Comparison of ENCODE assay signal across 22 cellular contexts in the genomic region with DNA sequence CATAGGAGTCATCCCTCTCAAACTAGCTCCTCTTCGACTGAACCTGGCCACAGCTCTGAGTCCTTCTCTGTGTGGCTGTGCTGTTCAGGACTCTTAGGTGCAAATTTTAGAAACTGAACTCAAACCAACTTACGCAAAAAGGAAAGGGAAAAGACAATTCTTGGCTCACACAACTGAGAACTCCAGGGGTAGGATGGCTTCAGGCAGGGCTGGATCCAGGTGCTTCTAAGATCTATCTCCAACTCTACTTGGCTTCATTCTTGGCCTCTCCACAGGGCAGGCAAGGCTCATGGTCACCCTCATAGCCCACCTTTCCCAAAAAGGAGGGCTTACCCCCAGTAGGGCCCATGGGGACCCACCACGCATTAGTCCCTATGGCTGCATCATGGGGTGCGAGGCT. TPM values are rescaled to one million over a fixed set of nuclear protein-coding genes. Genes with fewer than 3 reads are reported as not detected.
DNase-seq lines count a peak whose midpoint lies in the region; ATAC-seq, FAIRE-seq and TF ChIP-seq lines count a peak whose summit lies in the region.
"Had no signal": no experiment of that assay in that cellular context is flagged by ENCODE, and none has a peak within 500 bp of the region (broad histone marks: within the 10 kb centered on the region; RNA-seq: fewer than 3 reads in every experiment).

No MANE protein-coding gene starts in this region.

- H3K9ac ChIP-seq in HepG2 (ENCODE audit: insufficient read depth, low read depth, low read length) (no peak overlapping the region), stomach smooth muscle (ENCODE audit: low read length in 2 of 2) (no peak overlapping the region)

- POLR2A ChIA-PET in RWPE1 (lab: Yijun Ruan, JAX; ENCODE audit: low non-redundant PET) (no interaction called here), HepG2 (lab: Yijun Ruan, JAX) (interaction anchor here (1.0 to 1.9 kb wide), 3 partner anchors 46 to 244 kb away, joined by 3 to 5 read pairs (median 3); no protein-coding TSS in a partner anchor)

- intact Hi-C loops in body of pancreas (cut with DNase I) (no loop called here), HepG2 (cut with micrococcal nuclease; ENCODE audit: unreplicated experiment) (loop anchor here (5.0 to 10.0 kb wide), 2 partner anchors 152 to 389 kb away; no protein-coding TSS in a partner anchor)

- CTCF ChIA-PET in RWPE1 (lab: Yijun Ruan, JAX) (interaction anchor here (0.6 to 1.9 kb wide), 6 partner anchors 8 to 1253 kb away, joined by 3 to 7 read pairs (median 4); no protein-coding TSS in a partner anchor), HepG2 (lab: Yijun Ruan, JAX; ENCODE audit: low intra/inter-chr PET ratio, low total read pairs) (no interaction called here)

- TF ChIP-seq RAD21 in HepG2 (CRISPR knock-in tag; IDR thresholded peaks at IDR 0.05), result no peak

- H2AFZ ChIP-seq in HepG2 (ENCODE audit: low read length), result no peak overlapping the region

- H4K20me1 ChIP-seq in HepG2 (ENCODE audit: insufficient read depth, low read length), result peaks cover 14% of the 10 kb centered on the region; the same call in 1 of the 2 replicates

- no peak for TF ChIP-seq POLR2A in body of pancreas (IDR thresholded peaks at IDR 0.05)
- no peak for TF ChIP-seq POLR2A in HepG2 (IDR thresholded peaks at IDR 0.05; ENCODE audit: insufficient read depth in 1 of 2, low read depth in 2 of 2, low read length in 2 of 2)

- H3K4me1 ChIP-seq in body of pancreas, result peaks cover 42% of the 10 kb centered on the region
- H3K4me1 ChIP-seq in HepG2 (ENCODE audit: insufficient read depth, low read length), result peaks cover 63% of the 10 kb centered on the region
- H3K4me1 ChIP-seq in stomach smooth muscle (ENCODE audit: control insufficient read depth, insufficient read depth, low read length), result peaks cover 39% of the 10 kb centered on the region

- no peak overlapping the region for H3K4me3 ChIP-seq in body of pancreas
- no peak overlapping the region for H3K4me3 ChIP-seq in HepG2 (replicated peaks in 1 of 3; ENCODE audit: insufficient read depth in 1 of 3, low read depth in 2 of 3, low read length in 3 of 3)
- H3K4me3 ChIP-seq in stomach smooth muscle (ENCODE audit: low read length in 2 of 2), result no peak overlapping the region
- H3K4me3 ChIP-seq: SK-N-MC had no signal

- in situ Hi-C loops in HepG2 (cut with HindIII; ENCODE audit: extremely low pct_ligation_motif_present, low pct_unique_long_range_greater_than_20kb), result loop anchor here (5.0 kb wide), 1 partner anchor 229 kb away; no protein-coding TSS in a partner anchor

- H3K4me2 ChIP-seq in HepG2 (ENCODE audit: low read depth, low read length), result no peak overlapping the region

- H3K27ac ChIP-seq in RWPE1, result peak overlapping the region; percentile 84
- H3K27ac ChIP-seq in body of pancreas, result peak overlapping the region in 3 of 4 donors; percentile 62 to 79 (median 77)
- H3K27ac ChIP-seq in HepG2 (ENCODE audit: extremely low read length, insufficient read depth, low read length), result no peak overlapping the region
- H3K27ac ChIP-seq in stomach smooth muscle (ENCODE audit: low read length), result peak overlapping the region; percentile 41
- H3K27ac ChIP-seq: HL-60, SK-N-MC had no signal

- H3K9me3 ChIP-seq in body of pancreas, result no peaks in the 10 kb centered on the region
- no peaks in the 10 kb centered on the region for H3K9me3 ChIP-seq in HepG2 (ENCODE audit: low read length)
- H3K9me3 ChIP-seq in stomach smooth muscle (ENCODE audit: control insufficient read depth in 2 of 2, low read length in 2 of 2), result no peaks in the 10 kb centered on the region

- FAIRE-seq in HepG2 (lab: Jason Lieb, UNC), result no peak
- FAIRE-seq: GM12891, H1 had no signal

- H3K27me3 ChIP-seq in body of pancreas, result no peaks in the 10 kb centered on the region
- no peaks in the 10 kb centered on the region; a peak in 1 of 5 replicates for H3K27me3 ChIP-seq in HepG2 (ENCODE audit: control insufficient read depth in 1 of 2, insufficient read depth in 2 of 2, low read length in 2 of 2)
- no peaks in the 10 kb centered on the region for H3K27me3 ChIP-seq in stomach smooth muscle (ENCODE audit: control insufficient read depth in 1 of 2, insufficient read depth in 2 of 2, low read length in 2 of 2)

- H3K36me3 ChIP-seq in body of pancreas (replicated peaks in 1 of 2; ENCODE audit: insufficient read depth in 1 of 2, low read depth in 2 of 2) (no peaks in the 10 kb centered on the region), HepG2 (replicated peaks in 1 of 2; ENCODE audit: control insufficient read depth in 1 of 2, insufficient read depth in 2 of 2, low read length in 2 of 2) (no peaks in the 10 kb centered on the region), stomach smooth muscle (ENCODE audit: control insufficient read depth in 2 of 2, insufficient read depth in 2 of 2, low read length in 2 of 2) (peaks cover 0 to 3% of the 10 kb centered on the region in 2 donors)

- ATAC-seq in body of pancreas (no peak), HepG2 (no peak)
- ATAC-seq: Panc1 had no signal

- TF ChIP-seq EP300 in HepG2 (IDR thresholded peaks at IDR 0.05; ENCODE audit: low read depth in 2 of 2, low read length in 2 of 2) (no peak), HepG2 (CRISPR knock-in tag; IDR thresholded peaks at IDR 0.05; ENCODE audit: borderline replicate concordance) (no peak)

- DNase-seq in RWPE1 (ENCODE audit: low spot score) (no peak), body of pancreas (no peak), HepG2 (ENCODE audit: low spot score) (no peak), hypothalamus (lab: John Stamatoyannopoulos, UW) (no peak), DMS 273 (lab: John Stamatoyannopoulos, UW; ENCODE audit: unreplicated experiment) (no peak)
- no peak for DNase-seq in activated T-cell treated with anti-CD3 and anti-CD28 coated beads, Interleukin-2, amount 50 U/mL, for 48 hours
- DNase-seq: CD8-positive, alpha-beta memory T cell; GF-D8; HCEC 1CT; Karpas-422; NCI-H187; NCI-H2081 treated with DMSO at 0.1 percent for 48 hours; NCI-H2171; NCI-H510A; SIG-M5 had no signal

- TF ChIP-seq CTCF in RWPE1 (conservative IDR thresholded peaks at IDR 0.05; ENCODE audit: low read depth) (no peak), body of pancreas (IDR thresholded peaks at IDR 0.05) (no peak), HepG2 (CRISPR knock-in tag; IDR thresholded peaks at IDR 0.05) (no peak)

- no TSS peak for BruUV-seq in HepG2 (replicated peaks; lab: Mats Ljungman, UMichigan)

- WGBS in body of pancreas, 2 donors, result 94 to 100% methylated on average over 4 of the region's 4 CpGs
- WGBS in HepG2 (ENCODE audit: low lambda C conversion rate), result 90% methylated on average over 2 of the region's 4 CpGs

- no peaks in the 10 kb centered on the region for H3K79me2 ChIP-seq in HepG2 (ENCODE audit: insufficient read depth, low read length)

TF ChIP-seq in HepG2, 621 proteins besides CTCF, POLR2A, EP300 and RAD21:
- TF ChIP-seq ZNF329 (CRISPR knock-in tag; IDR thresholded peaks at IDR 0.05; ENCODE audit: low read depth), result peak; percentile 97
- no peak for TF ChIP-seq MTF1 (CRISPR knock-in tag; IDR thresholded peaks at IDR 0.05)
TF ChIP-seq in HepG2: peak in this region for 1.

RNA-seq across cellular contexts. Expression of gene ASS1, which starts 8.1 kb away (rescaled TPM):
- total RNA-seq in body of pancreas (100 to 1,000 TPM in 1 of 2 donors, 10 to 100 TPM in 1; 31.6 to 120 TPM), HepG2 (2016; rRNA removed; fragmentation: Illumina TruSeq; extraction: Trizol) (77.6 and 89.0 TPM in 2 replicates)
- 56.7 and 64.0 TPM in 2 replicates for total RNA-seq in HepG2 (2016; cell fraction: cytosol; rRNA removed; fragmentation: Illumina TruSeq; extraction: Trizol; ENCODE audit: low read depth)
- total RNA-seq in HepG2 (2016; cell fraction: insoluble cytoplasmic fraction; rRNA removed; fragmentation: Illumina TruSeq; extraction: Trizol), result 77.7 and 96.7 TPM in 2 replicates
- 80.8 and 82.9 TPM in 2 replicates for total RNA-seq in HepG2 (2016; cell fraction: membrane; rRNA removed; fragmentation: Illumina TruSeq; extraction: Trizol)
- total RNA-seq in HepG2 (2016; cell fraction: nucleus; rRNA removed; fragmentation: Illumina TruSeq; extraction: Trizol), result 36.6 and 39.7 TPM in 2 replicates
- 108 and 122 TPM in 2 replicates for polyA plus RNA-seq in HepG2 (2011; rRNA removed)
- polyA plus RNA-seq in HepG2 (2011; cell fraction: cytosol; rRNA removed), result 120 and 164 TPM in 2 replicates
- polyA plus RNA-seq in HepG2 (2011; cell fraction: nucleus; rRNA removed), result 48.7 and 65.0 TPM in 2 replicates
- 38.4 and 74.9 TPM in 2 replicates for polyA plus RNA-seq in HepG2 (2012)
- polyA plus RNA-seq in HepG2 (2016; cell fraction: cytosol; fragmentation: Illumina TruSeq; extraction: Trizol; ENCODE audit: low read depth), result 90.2 and 91.5 TPM in 2 replicates
- polyA plus RNA-seq in HepG2 (2016; cell fraction: insoluble cytoplasmic fraction; fragmentation: Illumina TruSeq; extraction: Trizol; ENCODE audit: low read depth), result 134 and 144 TPM in 2 replicates
- polyA plus RNA-seq in HepG2 (2016; cell fraction: membrane; fragmentation: Illumina TruSeq; extraction: Trizol; ENCODE audit: low read depth), result 100 and 111 TPM in 2 replicates
- 76.1 and 84.6 TPM in 2 replicates for polyA plus RNA-seq in HepG2 (2016; cell fraction: nucleus; fragmentation: Illumina TruSeq; extraction: Trizol; ENCODE audit: insufficient read depth, low read depth)
- 90.2 and 1,449 TPM in 2 replicates for polyA minus RNA-seq in HepG2 (2011; rRNA and poly(A)+ RNA removed; ENCODE audit: low replicate concordance)
- 49.5 and 53.8 TPM in 2 replicates for polyA minus RNA-seq in HepG2 (2011; cell fraction: cytosol; rRNA and poly(A)+ RNA removed)
- polyA minus RNA-seq in HepG2 (2011; cell fraction: nucleus; rRNA and poly(A)+ RNA removed), result 17.1 and 17.7 TPM in 2 replicates
- polyA plus RNA-seq: CD14-positive monocyte; CD8-positive, alpha-beta memory T cell had no signal
